ENCODE assay signal across 2 cellular contexts in the genomic region with DNA sequence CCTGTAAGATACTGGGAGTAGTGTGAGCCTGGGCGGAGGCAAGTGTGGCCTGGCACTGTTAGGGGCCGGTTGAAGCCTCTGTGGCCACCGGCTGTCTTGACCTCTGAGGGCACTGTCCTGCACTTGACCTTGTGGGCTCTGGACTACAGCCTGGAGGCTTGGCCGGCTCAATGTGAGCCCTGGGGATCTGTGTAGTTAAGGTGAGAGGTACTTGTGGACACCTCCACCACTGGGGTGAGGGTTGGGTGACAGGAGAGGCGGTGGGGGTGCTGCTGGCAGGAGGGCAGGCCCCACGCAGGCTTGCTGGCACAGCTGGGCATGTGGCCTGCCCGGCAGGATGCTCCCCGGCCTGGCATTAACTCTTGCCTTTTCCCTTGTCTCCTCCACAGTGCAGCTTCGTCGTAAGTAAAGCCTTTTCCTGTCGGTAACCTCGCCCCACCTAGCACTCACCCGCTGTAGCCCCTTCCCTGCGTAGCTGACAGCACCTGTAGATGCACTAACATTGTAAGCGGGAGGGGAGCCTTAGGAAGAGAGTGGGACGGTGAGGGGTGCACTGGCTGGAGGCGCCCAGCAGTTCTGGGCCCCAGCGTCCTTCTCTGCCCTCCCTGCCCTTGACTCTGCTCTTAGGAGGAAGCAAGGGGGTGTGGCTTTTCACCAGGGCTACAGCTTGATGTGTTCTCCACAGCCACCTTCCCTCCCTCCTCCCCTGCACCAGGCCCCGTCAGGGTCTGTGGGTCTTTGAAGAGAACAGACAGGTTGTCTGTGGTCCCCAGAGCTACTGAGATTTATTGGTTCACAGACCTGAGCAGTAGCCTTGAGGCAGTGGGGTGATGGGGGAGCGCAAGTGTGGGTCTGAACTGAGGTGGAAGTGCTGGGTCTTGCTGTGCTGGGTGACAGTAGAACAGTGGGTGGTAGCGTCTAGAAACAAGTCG.
TF ChIP-seq lines count a peak whose summit lies in the region.

No MANE protein-coding gene starts in this region.

TF ChIP-seq in SK-N-SH, 30 proteins besides CTCF, POLR2A, EP300 and RAD21 (continued from another document):
- TF ChIP-seq, protein P1, sequence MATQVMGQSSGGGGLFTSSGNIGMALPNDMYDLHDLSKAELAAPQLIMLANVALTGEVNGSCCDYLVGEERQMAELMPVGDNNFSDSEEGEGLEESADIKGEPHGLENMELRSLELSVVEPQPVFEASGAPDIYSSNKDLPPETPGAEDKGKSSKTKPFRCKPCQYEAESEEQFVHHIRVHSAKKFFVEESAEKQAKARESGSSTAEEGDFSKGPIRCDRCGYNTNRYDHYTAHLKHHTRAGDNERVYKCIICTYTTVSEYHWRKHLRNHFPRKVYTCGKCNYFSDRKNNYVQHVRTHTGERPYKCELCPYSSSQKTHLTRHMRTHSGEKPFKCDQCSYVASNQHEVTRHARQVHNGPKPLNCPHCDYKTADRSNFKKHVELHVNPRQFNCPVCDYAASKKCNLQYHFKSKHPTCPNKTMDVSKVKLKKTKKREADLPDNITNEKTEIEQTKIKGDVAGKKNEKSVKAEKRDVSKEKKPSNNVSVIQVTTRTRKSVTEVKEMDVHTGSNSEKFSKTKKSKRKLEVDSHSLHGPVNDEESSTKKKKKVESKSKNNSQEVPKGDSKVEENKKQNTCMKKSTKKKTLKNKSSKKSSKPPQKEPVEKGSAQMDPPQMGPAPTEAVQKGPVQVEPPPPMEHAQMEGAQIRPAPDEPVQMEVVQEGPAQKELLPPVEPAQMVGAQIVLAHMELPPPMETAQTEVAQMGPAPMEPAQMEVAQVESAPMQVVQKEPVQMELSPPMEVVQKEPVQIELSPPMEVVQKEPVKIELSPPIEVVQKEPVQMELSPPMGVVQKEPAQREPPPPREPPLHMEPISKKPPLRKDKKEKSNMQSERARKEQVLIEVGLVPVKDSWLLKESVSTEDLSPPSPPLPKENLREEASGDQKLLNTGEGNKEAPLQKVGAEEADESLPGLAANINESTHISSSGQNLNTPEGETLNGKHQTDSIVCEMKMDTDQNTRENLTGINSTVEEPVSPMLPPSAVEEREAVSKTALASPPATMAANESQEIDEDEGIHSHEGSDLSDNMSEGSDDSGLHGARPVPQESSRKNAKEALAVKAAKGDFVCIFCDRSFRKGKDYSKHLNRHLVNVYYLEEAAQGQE (IDR thresholded peaks at IDR 0.05; ENCODE audit: low read depth, low read length) = no peak
- TF ChIP-seq TEAD4 (IDR thresholded peaks at IDR 0.05; ENCODE audit: borderline replicate concordance, insufficient read depth) = no peak
- no peak for TF ChIP-seq GABPA (IDR thresholded peaks at IDR 0.05; ENCODE audit: low read depth)
- TF ChIP-seq FOXJ3 (CRISPR knock-in tag; IDR thresholded peaks at IDR 0.05) = no peak
- TF ChIP-seq, protein P2, sequence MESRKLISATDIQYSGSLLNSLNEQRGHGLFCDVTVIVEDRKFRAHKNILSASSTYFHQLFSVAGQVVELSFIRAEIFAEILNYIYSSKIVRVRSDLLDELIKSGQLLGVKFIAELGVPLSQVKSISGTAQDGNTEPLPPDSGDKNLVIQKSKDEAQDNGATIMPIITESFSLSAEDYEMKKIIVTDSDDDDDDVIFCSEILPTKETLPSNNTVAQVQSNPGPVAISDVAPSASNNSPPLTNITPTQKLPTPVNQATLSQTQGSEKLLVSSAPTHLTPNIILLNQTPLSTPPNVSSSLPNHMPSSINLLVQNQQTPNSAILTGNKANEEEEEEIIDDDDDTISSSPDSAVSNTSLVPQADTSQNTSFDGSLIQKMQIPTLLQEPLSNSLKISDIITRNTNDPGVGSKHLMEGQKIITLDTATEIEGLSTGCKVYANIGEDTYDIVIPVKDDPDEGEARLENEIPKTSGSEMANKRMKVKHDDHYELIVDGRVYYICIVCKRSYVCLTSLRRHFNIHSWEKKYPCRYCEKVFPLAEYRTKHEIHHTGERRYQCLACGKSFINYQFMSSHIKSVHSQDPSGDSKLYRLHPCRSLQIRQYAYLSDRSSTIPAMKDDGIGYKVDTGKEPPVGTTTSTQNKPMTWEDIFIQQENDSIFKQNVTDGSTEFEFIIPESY (IDR thresholded peaks at IDR 0.05; ENCODE audit: borderline replicate concordance, low read depth) = no peak
- no peak for TF ChIP-seq FOXM1 (IDR thresholded peaks at IDR 0.05; ENCODE audit: low read depth)
- TF ChIP-seq SIN3A (IDR thresholded peaks at IDR 0.05; ENCODE audit: borderline replicate concordance, low read depth, low read length) = no peak

TF ChIP-seq in SK-N-SH treated with all-trans-retinoic acid at 6 μM for 48 hours, 23 proteins besides CTCF, POLR2A, EP300 and RAD21 (continued from another document):
- TF ChIP-seq, protein P3, sequence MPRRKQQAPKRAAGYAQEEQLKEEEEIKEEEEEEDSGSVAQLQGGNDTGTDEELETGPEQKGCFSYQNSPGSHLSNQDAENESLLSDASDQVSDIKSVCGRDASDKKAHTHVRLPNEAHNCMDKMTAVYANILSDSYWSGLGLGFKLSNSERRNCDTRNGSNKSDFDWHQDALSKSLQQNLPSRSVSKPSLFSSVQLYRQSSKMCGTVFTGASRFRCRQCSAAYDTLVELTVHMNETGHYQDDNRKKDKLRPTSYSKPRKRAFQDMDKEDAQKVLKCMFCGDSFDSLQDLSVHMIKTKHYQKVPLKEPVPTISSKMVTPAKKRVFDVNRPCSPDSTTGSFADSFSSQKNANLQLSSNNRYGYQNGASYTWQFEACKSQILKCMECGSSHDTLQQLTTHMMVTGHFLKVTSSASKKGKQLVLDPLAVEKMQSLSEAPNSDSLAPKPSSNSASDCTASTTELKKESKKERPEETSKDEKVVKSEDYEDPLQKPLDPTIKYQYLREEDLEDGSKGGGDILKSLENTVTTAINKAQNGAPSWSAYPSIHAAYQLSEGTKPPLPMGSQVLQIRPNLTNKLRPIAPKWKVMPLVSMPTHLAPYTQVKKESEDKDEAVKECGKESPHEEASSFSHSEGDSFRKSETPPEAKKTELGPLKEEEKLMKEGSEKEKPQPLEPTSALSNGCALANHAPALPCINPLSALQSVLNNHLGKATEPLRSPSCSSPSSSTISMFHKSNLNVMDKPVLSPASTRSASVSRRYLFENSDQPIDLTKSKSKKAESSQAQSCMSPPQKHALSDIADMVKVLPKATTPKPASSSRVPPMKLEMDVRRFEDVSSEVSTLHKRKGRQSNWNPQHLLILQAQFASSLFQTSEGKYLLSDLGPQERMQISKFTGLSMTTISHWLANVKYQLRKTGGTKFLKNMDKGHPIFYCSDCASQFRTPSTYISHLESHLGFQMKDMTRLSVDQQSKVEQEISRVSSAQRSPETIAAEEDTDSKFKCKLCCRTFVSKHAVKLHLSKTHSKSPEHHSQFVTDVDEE (CRISPR knock-in tag; IDR thresholded peaks at IDR 0.05) = no peak
- TF ChIP-seq CSDC2 (CRISPR knock-in tag; IDR thresholded peaks at IDR 0.05) = no peak
TF ChIP-seq in SK-N-SH treated with all-trans-retinoic acid at 6 μM for 48 hours: peak in this region for 0.
